ENCODE assay signal across 1 cellular context in the genomic region with DNA sequence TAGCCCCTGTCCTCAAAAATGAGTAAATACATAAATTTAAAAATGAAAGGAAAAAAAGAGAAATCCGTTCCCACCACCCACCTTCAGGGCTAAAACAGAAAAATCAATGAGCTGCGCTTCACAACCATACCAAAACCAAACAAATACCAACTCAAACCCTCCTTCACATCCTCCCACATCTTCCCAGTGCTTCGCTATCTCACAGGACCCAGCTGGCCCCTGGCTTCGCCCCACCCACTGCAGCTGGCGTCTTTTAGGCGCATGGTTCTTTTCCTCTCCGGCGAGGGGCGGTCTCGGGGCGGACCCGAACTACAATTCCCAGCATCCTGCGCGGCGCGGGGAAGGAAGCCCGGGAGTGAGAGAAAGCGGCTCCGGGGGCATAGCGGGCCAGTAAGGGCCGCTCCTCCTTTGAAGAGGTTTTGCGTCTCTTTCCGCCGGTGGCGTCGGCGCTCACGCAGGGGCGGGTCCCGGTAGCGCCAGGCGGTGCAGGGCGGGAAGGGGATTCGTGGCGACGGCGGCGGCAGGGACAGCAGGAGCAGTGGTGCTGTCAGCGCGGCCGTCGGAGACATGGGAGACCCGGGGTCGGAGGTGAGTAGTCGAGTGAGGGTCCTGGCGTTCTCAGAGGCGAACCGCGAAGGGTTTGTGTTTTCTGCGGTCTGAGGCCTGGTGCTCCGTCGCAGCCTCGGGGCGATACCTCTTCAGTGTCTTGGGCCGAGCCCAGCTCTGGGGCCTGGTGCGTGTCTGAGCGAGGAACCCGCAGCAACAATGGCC.
TF ChIP-seq lines count a peak whose summit lies in the region.

A gene with protein sequence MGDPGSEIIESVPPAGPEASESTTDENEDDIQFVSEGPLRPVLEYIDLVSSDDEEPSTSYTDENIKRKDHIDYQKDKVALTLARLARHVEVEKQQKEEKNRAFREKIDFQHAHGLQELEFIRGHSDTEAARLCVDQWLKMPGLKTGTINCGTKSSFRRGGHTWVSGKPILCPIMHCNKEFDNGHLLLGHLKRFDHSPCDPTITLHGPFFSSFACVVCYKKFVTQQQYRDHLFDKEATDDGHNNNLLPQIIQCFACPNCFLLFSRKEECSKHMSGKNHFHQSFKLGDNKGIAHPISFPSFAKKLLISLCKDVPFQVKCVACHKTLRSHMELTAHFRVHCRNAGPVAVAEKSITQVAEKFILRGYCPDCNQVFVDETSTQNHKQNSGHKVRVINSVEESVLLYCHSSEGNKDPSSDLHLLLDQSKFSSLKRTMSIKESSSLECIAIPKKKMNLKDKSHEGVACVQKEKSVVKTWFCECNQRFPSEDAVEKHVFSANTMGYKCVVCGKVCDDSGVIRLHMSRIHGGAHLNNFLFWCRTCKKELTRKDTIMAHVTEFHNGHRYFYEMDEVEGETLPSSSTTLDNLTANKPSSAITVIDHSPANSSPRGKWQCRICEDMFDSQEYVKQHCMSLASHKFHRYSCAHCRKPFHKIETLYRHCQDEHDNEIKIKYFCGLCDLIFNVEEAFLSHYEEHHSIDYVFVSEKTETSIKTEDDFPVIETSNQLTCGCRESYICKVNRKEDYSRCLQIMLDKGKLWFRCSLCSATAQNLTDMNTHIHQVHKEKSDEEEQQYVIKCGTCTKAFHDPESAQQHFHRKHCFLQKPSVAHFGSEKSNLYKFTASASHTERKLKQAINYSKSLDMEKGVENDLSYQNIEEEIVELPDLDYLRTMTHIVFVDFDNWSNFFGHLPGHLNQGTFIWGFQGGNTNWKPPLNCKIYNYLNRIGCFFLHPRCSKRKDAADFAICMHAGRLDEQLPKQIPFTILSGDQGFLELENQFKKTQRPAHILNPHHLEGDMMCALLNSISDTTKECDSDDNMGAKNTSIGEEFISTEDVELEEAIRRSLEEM (plus strand): TSS at position 502 of the 771 bp plus-strand sequence. CDS start 66 bp downstream, at position 568.

TF ChIP-seq in HepG2, 621 proteins besides CTCF, POLR2A, EP300 and RAD21 (continued from another document and continues in another):
- TF ChIP-seq ZNF235 (CRISPR knock-in tag; IDR thresholded peaks at IDR 0.05; ENCODE audit: borderline replicate concordance) (peak; percentile 71; the same call in 1 of the 2 replicates), ISX (CRISPR knock-in tag; conservative IDR thresholded peaks at IDR 0.05) (no peak), ZFP36 (IDR thresholded peaks at IDR 0.05; ENCODE audit: borderline replicate concordance, low read depth, low read length, partially characterized antibody) (no peak), ZNF143 (CRISPR knock-in tag; IDR thresholded peaks at IDR 0.05) (peak; percentile 97), ZNF75D (CRISPR knock-in tag; IDR thresholded peaks at IDR 0.05; ENCODE audit: borderline replicate concordance) (no peak), MYNN (CRISPR knock-in tag; IDR thresholded peaks at IDR 0.05; ENCODE audit: low read depth) (peak; percentile 39; the same call in 1 of the 2 replicates), ZNF775 (CRISPR knock-in tag; IDR thresholded peaks at IDR 0.05; ENCODE audit: borderline replicate concordance) (no peak), ZSCAN21 (CRISPR knock-in tag; IDR thresholded peaks at IDR 0.05; ENCODE audit: borderline replicate concordance) (no peak), HCFC1 (IDR thresholded peaks at IDR 0.05; ENCODE audit: low read depth, low read length) (peak; percentile 95), SRSF9 (IDR thresholded peaks at IDR 0.05; ENCODE audit: borderline replicate concordance, insufficient read depth, low read depth, low read length, poor library complexity, severe bottlenecking) (no peak), ATF7 (IDR thresholded peaks at IDR 0.05) (no peak), ATF7 (CRISPR knock-in tag; IDR thresholded peaks at IDR 0.05) (no peak), ESRRA (CRISPR knock-in tag; IDR thresholded peaks at IDR 0.05; ENCODE audit: low read depth) (no peak), SMAD3 (CRISPR knock-in tag; IDR thresholded peaks at IDR 0.05) (no peak; the same call in 1 of the 2 replicates), TBL1XR1 (IDR thresholded peaks at IDR 0.05; ENCODE audit: borderline replicate concordance, low read length, partially characterized antibody) (peak; percentile 56), ZNF451 (CRISPR knock-in tag; IDR thresholded peaks at IDR 0.05) (0 out of 2 replicates have a peak, but pooled peaks have one; percentile 40), ZNF468 (CRISPR knock-in tag; IDR thresholded peaks at IDR 0.05) (no peak), HDAC1 (CRISPR knock-in tag; IDR thresholded peaks at IDR 0.05) (peak; percentile 95)
- TF ChIP-seq, protein P1, sequence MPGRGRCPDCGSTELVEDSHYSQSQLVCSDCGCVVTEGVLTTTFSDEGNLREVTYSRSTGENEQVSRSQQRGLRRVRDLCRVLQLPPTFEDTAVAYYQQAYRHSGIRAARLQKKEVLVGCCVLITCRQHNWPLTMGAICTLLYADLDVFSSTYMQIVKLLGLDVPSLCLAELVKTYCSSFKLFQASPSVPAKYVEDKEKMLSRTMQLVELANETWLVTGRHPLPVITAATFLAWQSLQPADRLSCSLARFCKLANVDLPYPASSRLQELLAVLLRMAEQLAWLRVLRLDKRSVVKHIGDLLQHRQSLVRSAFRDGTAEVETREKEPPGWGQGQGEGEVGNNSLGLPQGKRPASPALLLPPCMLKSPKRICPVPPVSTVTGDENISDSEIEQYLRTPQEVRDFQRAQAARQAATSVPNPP (CRISPR knock-in tag; IDR thresholded peaks at IDR 0.05), result peak; percentile 52; the same call in 1 of the 2 replicates
- TF ChIP-seq, protein P2, sequence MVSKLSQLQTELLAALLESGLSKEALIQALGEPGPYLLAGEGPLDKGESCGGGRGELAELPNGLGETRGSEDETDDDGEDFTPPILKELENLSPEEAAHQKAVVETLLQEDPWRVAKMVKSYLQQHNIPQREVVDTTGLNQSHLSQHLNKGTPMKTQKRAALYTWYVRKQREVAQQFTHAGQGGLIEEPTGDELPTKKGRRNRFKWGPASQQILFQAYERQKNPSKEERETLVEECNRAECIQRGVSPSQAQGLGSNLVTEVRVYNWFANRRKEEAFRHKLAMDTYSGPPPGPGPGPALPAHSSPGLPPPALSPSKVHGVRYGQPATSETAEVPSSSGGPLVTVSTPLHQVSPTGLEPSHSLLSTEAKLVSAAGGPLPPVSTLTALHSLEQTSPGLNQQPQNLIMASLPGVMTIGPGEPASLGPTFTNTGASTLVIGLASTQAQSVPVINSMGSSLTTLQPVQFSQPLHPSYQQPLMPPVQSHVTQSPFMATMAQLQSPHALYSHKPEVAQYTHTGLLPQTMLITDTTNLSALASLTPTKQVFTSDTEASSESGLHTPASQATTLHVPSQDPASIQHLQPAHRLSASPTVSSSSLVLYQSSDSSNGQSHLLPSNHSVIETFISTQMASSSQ (IDR thresholded peaks at IDR 0.05; ENCODE audit: low read depth), result peak; percentile 24; the same call in 1 of the 2 replicates
- TF ChIP-seq, protein P2 (CRISPR knock-in tag; IDR thresholded peaks at IDR 0.05; ENCODE audit: borderline replicate concordance), result peak; percentile 84; the same call in 1 of the 2 replicates
- TF ChIP-seq, protein P3, sequence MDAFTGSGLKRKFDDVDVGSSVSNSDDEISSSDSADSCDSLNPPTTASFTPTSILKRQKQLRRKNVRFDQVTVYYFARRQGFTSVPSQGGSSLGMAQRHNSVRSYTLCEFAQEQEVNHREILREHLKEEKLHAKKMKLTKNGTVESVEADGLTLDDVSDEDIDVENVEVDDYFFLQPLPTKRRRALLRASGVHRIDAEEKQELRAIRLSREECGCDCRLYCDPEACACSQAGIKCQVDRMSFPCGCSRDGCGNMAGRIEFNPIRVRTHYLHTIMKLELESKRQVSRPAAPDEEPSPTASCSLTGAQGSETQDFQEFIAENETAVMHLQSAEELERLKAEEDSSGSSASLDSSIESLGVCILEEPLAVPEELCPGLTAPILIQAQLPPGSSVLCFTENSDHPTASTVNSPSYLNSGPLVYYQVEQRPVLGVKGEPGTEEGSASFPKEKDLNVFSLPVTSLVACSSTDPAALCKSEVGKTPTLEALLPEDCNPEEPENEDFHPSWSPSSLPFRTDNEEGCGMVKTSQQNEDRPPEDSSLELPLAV (CRISPR knock-in tag; conservative IDR thresholded peaks at IDR 0.05; ENCODE audit: low read depth), result no peak; the same call in 1 of the 2 replicates
- TF ChIP-seq, protein P4, sequence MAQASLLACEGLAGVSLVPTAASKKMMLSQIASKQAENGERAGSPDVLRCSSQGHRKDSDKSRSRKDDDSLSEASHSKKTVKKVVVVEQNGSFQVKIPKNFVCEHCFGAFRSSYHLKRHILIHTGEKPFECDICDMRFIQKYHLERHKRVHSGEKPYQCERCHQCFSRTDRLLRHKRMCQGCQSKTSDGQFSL (CRISPR knock-in tag; IDR thresholded peaks at IDR 0.05), result no peak
- TF ChIP-seq, protein P5, sequence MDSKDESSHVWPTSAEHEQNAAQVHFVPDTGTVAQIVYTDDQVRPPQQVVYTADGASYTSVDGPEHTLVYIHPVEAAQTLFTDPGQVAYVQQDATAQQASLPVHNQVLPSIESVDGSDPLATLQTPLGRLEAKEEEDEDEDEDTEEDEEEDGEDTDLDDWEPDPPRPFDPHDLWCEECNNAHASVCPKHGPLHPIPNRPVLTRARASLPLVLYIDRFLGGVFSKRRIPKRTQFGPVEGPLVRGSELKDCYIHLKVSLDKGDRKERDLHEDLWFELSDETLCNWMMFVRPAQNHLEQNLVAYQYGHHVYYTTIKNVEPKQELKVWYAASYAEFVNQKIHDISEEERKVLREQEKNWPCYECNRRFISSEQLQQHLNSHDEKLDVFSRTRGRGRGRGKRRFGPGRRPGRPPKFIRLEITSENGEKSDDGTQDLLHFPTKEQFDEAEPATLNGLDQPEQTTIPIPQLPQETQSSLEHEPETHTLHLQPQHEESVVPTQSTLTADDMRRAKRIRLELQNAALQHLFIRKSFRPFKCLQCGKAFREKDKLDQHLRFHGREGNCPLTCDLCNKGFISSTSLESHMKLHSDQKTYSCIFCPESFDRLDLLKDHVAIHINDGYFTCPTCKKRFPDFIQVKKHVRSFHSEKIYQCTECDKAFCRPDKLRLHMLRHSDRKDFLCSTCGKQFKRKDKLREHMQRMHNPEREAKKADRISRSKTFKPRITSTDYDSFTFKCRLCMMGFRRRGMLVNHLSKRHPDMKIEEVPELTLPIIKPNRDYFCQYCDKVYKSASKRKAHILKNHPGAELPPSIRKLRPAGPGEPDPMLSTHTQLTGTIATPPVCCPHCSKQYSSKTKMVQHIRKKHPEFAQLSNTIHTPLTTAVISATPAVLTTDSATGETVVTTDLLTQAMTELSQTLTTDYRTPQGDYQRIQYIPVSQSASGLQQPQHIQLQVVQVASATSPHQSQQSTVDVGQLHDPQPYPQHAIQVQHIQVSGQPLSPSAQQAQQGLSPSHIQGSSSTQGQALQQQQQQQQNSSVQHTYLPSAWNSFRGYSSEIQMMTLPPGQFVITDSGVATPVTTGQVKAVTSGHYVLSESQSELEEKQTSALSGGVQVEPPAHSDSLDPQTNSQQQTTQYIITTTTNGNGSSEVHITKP (CRISPR knock-in tag; IDR thresholded peaks at IDR 0.05; ENCODE audit: low read depth), result peak; percentile 78; the same call in 1 of the 2 replicates
- TF ChIP-seq, protein P6, sequence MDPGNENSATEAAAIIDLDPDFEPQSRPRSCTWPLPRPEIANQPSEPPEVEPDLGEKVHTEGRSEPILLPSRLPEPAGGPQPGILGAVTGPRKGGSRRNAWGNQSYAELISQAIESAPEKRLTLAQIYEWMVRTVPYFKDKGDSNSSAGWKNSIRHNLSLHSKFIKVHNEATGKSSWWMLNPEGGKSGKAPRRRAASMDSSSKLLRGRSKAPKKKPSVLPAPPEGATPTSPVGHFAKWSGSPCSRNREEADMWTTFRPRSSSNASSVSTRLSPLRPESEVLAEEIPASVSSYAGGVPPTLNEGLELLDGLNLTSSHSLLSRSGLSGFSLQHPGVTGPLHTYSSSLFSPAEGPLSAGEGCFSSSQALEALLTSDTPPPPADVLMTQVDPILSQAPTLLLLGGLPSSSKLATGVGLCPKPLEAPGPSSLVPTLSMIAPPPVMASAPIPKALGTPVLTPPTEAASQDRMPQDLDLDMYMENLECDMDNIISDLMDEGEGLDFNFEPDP (CRISPR knock-in tag; conservative IDR thresholded peaks at IDR 0.05), result no peak
- TF ChIP-seq, protein P7, sequence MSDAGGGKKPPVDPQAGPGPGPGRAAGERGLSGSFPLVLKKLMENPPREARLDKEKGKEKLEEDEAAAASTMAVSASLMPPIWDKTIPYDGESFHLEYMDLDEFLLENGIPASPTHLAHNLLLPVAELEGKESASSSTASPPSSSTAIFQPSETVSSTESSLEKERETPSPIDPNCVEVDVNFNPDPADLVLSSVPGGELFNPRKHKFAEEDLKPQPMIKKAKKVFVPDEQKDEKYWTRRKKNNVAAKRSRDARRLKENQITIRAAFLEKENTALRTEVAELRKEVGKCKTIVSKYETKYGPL (CRISPR knock-in tag; IDR thresholded peaks at IDR 0.05), result peak; percentile 65; the same call in 1 of the 2 replicates
